Comparison of ENCODE assay signal across 11 cellular contexts in the genomic region with DNA sequence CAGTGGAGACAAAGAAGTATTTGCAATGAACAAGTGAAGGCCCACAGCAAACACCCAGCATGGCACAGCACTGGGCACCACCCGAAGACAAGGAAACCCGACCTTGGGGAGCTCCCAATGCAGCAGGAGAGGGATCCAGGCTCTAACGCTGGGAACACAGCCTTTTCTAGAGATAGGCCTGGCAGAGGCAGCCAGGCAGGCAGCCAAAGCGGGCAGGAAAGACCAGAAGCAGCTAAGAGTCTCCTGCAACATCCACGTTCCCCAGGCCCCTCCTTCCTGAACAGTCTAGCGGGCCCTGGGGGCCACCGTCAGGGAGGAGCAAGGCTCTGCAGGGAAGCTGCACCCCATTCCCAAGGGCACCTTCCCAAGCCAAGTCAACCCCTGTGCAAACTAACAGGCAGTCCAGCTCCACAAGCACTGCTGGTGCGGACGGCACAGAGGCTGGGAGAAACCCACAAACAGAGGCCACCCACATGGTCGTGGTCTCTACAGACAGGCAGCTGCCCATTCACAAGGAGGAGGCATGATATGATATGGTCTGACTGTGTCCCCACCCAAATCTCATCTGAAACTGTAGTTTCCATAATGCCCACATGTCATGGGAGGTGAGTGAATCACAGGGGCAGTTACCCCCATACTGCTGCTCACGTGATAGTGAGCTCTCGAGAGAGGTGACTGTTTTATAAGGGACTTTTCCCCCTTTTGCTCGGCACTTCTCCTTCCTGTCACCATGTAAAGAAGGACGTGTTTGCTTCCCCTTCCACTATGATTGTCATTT.
A peak's percentile ranks its signal among the peaks of the same experiment; 100 is the strongest.
DNase-seq lines count a peak whose midpoint lies in the region; ATAC-seq, FAIRE-seq and TF ChIP-seq lines count a peak whose summit lies in the region.
"Had no signal": no experiment of that assay in that cellular context is flagged by ENCODE, and none has a peak within 500 bp of the region (broad histone marks: within the 10 kb centered on the region; RNA-seq: fewer than 3 reads in every experiment).

No MANE protein-coding gene starts in this region.

- H3K36me3 ChIP-seq in lung (ENCODE audit: control insufficient read depth in 2 of 2, insufficient read depth in 2 of 2, low read length in 2 of 2), result peaks cover 0 to 3% of the 10 kb centered on the region in 2 donors

- H3K9me3 ChIP-seq in lung (ENCODE audit: control insufficient read depth in 2 of 2, insufficient read depth in 1 of 2, low read length in 1 of 2), result no peaks in the 10 kb centered on the region

- H3K4me3 ChIP-seq in lung, result no peak overlapping the region

- peaks cover 0 to 36% of the 10 kb centered on the region in 2 donors for H3K4me1 ChIP-seq in lung (ENCODE audit: control insufficient read depth in 2 of 2, insufficient read depth in 2 of 2, low read length in 2 of 2)

- ATAC-seq in stimulated activated naive CD8-positive, alpha-beta T cell treated with anti-CD3 and anti-CD28 coated beads, Interleukin-15, Interleukin-2, amounts not matched to agents 100 U/mL and 50 U/mL, for 24 hours, result peak; percentile 56
- no peak for ATAC-seq in stimulated activated naive CD8-positive, alpha-beta T cell treated with anti-CD3 and anti-CD28 coated beads, Interleukin-15, amount 100 ng/mL, for 72 hours
- ATAC-seq in lung (ENCODE audit: insufficient read depth, low FRiP score), result no peak

- peaks cover 0 to 4% of the 10 kb centered on the region in 2 donors for H3K9me3 Mint-ChIP-seq in stimulated activated naive CD8-positive, alpha-beta T cell treated with anti-CD3 and anti-CD28 coated beads, Interleukin-15, amount 100 ng/mL, for 72 hours
- H3K9me3 Mint-ChIP-seq: activated naive CD8-positive, alpha-beta T cell treated with anti-CD3 and anti-CD28 coated beads, Interleukin-2, amount 10 ng/mL, durations not matched to agents 7 days and 5 days had no signal

- H3K27me3 Mint-ChIP-seq in stimulated activated naive CD8-positive, alpha-beta T cell treated with anti-CD3 and anti-CD28 coated beads, Interleukin-15, amount 100 ng/mL, for 72 hours, result no peaks in the 10 kb centered on the region
- H3K27me3 Mint-ChIP-seq: activated naive CD8-positive, alpha-beta T cell treated with anti-CD3 and anti-CD28 coated beads, Interleukin-2, amount 10 ng/mL, durations not matched to agents 7 days and 5 days had no signal

- FAIRE-seq in urothelium cell line (lab: Jason Lieb, UNC), result peak; percentile 92
- FAIRE-seq: GM18507 had no signal

- H3K27me3 ChIP-seq in lung (ENCODE audit: control insufficient read depth, insufficient read depth), result no peaks in the 10 kb centered on the region

- H3K4me3 Mint-ChIP-seq in stimulated activated naive CD8-positive, alpha-beta T cell treated with anti-CD3 and anti-CD28 coated beads, Interleukin-15, amount 100 ng/mL, for 72 hours, result no peak overlapping the region
- H3K4me3 Mint-ChIP-seq: activated naive CD8-positive, alpha-beta T cell treated with anti-CD3 and anti-CD28 coated beads, Interleukin-2, amount 10 ng/mL, durations not matched to agents 7 days and 5 days had no signal

- DNase-seq in stimulated activated naive CD8-positive, alpha-beta T cell treated with anti-CD3 and anti-CD28 coated beads, Interleukin-15, Interleukin-2, amounts not matched to agents 100 U/mL and 50 U/mL, for 24 hours, result no peak
- no peak for DNase-seq in stimulated activated naive CD8-positive, alpha-beta T cell treated with anti-CD3 and anti-CD28 coated beads, Interleukin-15, amount 100 ng/mL, for 72 hours
- DNase-seq in lung (ENCODE audit: low spot score) (no peak), urothelium cell line (ENCODE audit: low spot score) (no peak), RPMI8226 (no peak), DMS153 treated with DMSO at 0.1 percent for 48 hours (lab: John Stamatoyannopoulos, UW; ENCODE audit: unreplicated experiment) (no peak)
- DNase-seq in activated naive CD4-positive, alpha-beta T cell treated with anti-CD3 and anti-CD28 coated beads, Interleukin-2, amount 50 U/mL, for 16 hours, result no peak
- DNase-seq: activated naive CD8-positive, alpha-beta T cell treated with anti-CD3 and anti-CD28 coated beads, Interleukin-2, amount 10 ng/mL, durations not matched to agents 7 days and 5 days; T1000 had no signal

- TF ChIP-seq CTCF in lung (IDR thresholded peaks at IDR 0.05; ENCODE audit: control extremely low read depth, extremely low read depth), result no peak

- no peak overlapping the region for H3K27ac Mint-ChIP-seq in stimulated activated naive CD8-positive, alpha-beta T cell treated with anti-CD3 and anti-CD28 coated beads, Interleukin-15, amount 100 ng/mL, for 72 hours

- H3K4me1 Mint-ChIP-seq in stimulated activated naive CD8-positive, alpha-beta T cell treated with anti-CD3 and anti-CD28 coated beads, Interleukin-15, amount 100 ng/mL, for 72 hours, result peaks cover 58% of the 10 kb centered on the region

- 45 to 52% methylated on average over 12 to 14 of the region's 14 CpGs for WGBS in lung, 2 donors

- H3K27ac ChIP-seq in cingulate gyrus (ENCODE audit: low read depth, low read length) (peak overlapping the region; percentile 77), lung (ENCODE audit: low read depth in 1 of 2, low read length in 1 of 2) (peak overlapping the region; percentile 13 to 40)
